In the genomic region with DNA sequence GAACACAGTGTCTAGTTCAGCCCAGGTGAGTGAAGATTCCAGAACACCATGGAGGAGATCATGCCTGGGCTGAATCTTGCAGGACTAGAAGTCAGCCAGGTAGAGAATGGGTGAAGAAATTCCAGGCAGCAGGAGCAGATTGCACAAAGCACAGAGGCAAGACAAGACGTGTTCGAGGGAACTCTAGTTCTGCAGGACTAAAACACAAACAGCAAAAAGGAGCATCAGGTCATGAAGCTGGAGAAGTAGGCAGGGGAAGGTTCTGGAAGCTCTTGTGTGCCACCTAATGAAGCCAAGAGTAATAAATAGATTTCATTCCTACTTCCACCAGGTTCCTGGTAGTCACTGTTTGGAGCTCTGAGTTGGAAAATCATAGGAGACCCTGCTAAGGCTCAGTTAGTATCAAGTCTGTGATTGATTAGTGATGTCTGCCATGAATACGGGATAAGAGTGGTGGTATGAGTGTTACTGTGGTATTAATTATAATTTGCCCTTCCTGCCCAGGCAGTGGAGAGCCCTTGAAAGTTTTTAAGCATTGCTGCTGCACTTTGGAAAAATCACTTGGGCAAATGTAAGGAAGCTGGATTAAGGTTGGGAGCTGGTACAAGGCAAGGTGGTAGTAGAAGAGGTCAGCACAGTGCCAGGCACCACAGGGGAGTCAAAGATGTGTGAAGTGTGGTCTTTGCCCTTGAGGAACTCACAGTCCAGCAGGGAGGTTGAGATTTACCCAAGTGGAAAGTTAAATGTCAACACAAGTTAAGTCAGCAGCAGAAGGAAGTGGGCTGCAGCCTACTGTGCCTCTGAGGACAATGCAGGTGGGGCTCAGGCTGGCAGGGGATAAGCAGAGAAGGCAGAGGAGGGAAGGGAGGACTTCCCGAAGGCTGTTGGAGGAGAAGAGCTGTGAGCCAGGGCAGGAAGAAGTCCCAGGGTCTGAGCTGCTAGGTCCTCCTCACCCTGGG, we compare ENCODE assay signal across 23 cellular contexts. TPM values are rescaled to one million over a fixed set of nuclear protein-coding genes. Genes with fewer than 3 reads are reported as not detected.
A peak's percentile ranks its signal among the peaks of the same experiment; 100 is the strongest.
DNase-seq lines count a peak whose midpoint lies in the region; ATAC-seq and TF ChIP-seq lines count a peak whose summit lies in the region.
"Had no signal": no experiment of that assay in that cellular context is flagged by ENCODE, and none has a peak within 500 bp of the region (broad histone marks: within the 10 kb centered on the region; RNA-seq: fewer than 3 reads in every experiment).

No MANE protein-coding gene starts in this region.

- H3K9me3 Mint-ChIP-seq in HFFc6 = no peaks in the 10 kb centered on the region
- H3K9me3 Mint-ChIP-seq: activated T-helper 2 cell treated with anti-CD3 and anti-CD28 coated beads, Interferon-gamma antibody, Interleukin-2, Interleukin-4, amounts not matched to agents 10 μg/mL and 5 μg/mL and 100 μg/mL, durations not matched to agents 14 hours and 24 hours and 36 hours; central memory CD8-positive, alpha-beta T cell; endodermal cell had no signal

- ATAC-seq in GM19452 (IDR thresholded peaks at IDR 0.05; ENCODE audit: unreplicated experiment) = no peak
- ATAC-seq: activated CD8-positive, alpha-beta memory T cell treated with anti-CD3 and anti-CD28 coated beads, Interleukin-2, amount 10 ng/mL, durations not matched to agents 7 days and 5 days; gastroesophageal sphincter had no signal

- no peaks in the 10 kb centered on the region for H3K9me3 ChIP-seq in osteoblast (ENCODE audit: low read depth, low read length)
- H3K9me3 ChIP-seq: gastroesophageal sphincter, ovary had no signal

- H3K79me2 ChIP-seq in osteoblast (ENCODE audit: insufficient read depth, low read length) = no peaks in the 10 kb centered on the region

- H3K4me3 ChIP-seq in epithelial cell of esophagus (ENCODE audit: low read length) (no peak overlapping the region), osteoblast (ENCODE audit: insufficient read depth, low read length) (no peak overlapping the region), H7 (ENCODE audit: insufficient read depth, low read depth, low read length) (no peak overlapping the region)
- H3K4me3 ChIP-seq: gastroesophageal sphincter, ovary, PC-9 had no signal

- peak overlapping the region; percentile 53 for H3K27ac ChIP-seq in RWPE1
- H3K27ac ChIP-seq in osteoblast (ENCODE audit: low read depth, low read length) = no peak overlapping the region
- H3K27ac ChIP-seq: gastroesophageal sphincter, ovary, PC-9 had no signal

- H3K36me3 Mint-ChIP-seq in HFFc6 (ENCODE audit: low read depth) = no peaks in the 10 kb centered on the region
- H3K36me3 Mint-ChIP-seq: activated CD8-positive, alpha-beta memory T cell treated with anti-CD3 and anti-CD28 coated beads, Interleukin-2, amount 10 ng/mL, durations not matched to agents 7 days and 5 days had no signal

- no peak overlapping the region for H2AFZ ChIP-seq in osteoblast (ENCODE audit: low read length)
- H2AFZ ChIP-seq: PC-9 had no signal

- DNase-seq in HFFc6 = peak; percentile 3
- DNase-seq in RWPE1 (ENCODE audit: low spot score) = peak; percentile 48
- peak; percentile 95 for DNase-seq in epithelial cell of esophagus (ENCODE audit: low read depth)
- peak; percentile 80 for DNase-seq in osteoblast (ENCODE audit: insufficient read length, low spot score, missing footprints)
- DNase-seq in GM10266 (ENCODE audit: extremely low spot score) = no peak
- no peak for DNase-seq in H7
- DNase-seq: activated CD4-positive, CD25-positive, alpha-beta regulatory T cell treated with anti-CD3 and anti-CD28 coated beads, Interleukin-2, amount 50 U/mL, for 72 hours; activated CD8-positive, alpha-beta memory T cell treated with anti-CD3 and anti-CD28 coated beads, Interleukin-2, amount 10 ng/mL, durations not matched to agents 7 days and 5 days; AML-193; amniotic stem cell; Calu3; endodermal cell; NCI-H1694 treated with DMSO at 0.1 percent for 48 hours; NCI-H526 treated with DMSO at 0.1 percent for 48 hours; ovary; PC-9; stimulated activated CD4-positive, alpha-beta T cell treated with anti-CD3 and anti-CD28 coated beads, Interleukin-2, amount 100 ng/mL, for 48 hours had no signal

- no peak overlapping the region for H3K4me2 ChIP-seq in osteoblast (ENCODE audit: insufficient read depth, low read length)
- H3K4me2 ChIP-seq: PC-9 had no signal

- H3K27me3 ChIP-seq in osteoblast (ENCODE audit: insufficient read depth, low read length) = peaks cover 6% of the 10 kb centered on the region
- no peaks in the 10 kb centered on the region for H3K27me3 ChIP-seq in H7 (ENCODE audit: control insufficient read depth, insufficient read depth, low read length)
- H3K27me3 ChIP-seq: ovary had no signal

- H3K4me1 ChIP-seq in osteoblast (ENCODE audit: insufficient read depth, low read length) = no peaks in the 10 kb centered on the region
- H3K4me1 ChIP-seq: gastroesophageal sphincter had no signal

- POLR2A ChIA-PET in RWPE1 (lab: Yijun Ruan, JAX; ENCODE audit: low non-redundant PET) = no interaction called here

- H3K36me3 ChIP-seq in osteoblast (ENCODE audit: insufficient read depth, low read length) (no peaks in the 10 kb centered on the region), H7 (replicated peaks; ENCODE audit: control insufficient read depth, insufficient read depth, low read length) (no peaks in the 10 kb centered on the region)
- H3K36me3 ChIP-seq: gastroesophageal sphincter, ovary had no signal

- peaks cover 14% of the 10 kb centered on the region for H3K4me1 Mint-ChIP-seq in HFFc6 (ENCODE audit: low read depth)
- H3K4me1 Mint-ChIP-seq: activated CD8-positive, alpha-beta memory T cell treated with anti-CD3 and anti-CD28 coated beads, Interleukin-2, amount 10 ng/mL, durations not matched to agents 7 days and 5 days; central memory CD8-positive, alpha-beta T cell; endodermal cell had no signal

- H3K27me3 Mint-ChIP-seq in HFFc6 (ENCODE audit: insufficient read depth) = peaks cover 30% of the 10 kb centered on the region

- H4K20me1 ChIP-seq in osteoblast (ENCODE audit: insufficient read depth, low read length) = no peaks in the 10 kb centered on the region

- TF ChIP-seq CTCF in HFFc6 (IDR thresholded peaks at IDR 0.05) (no peak), RWPE1 (conservative IDR thresholded peaks at IDR 0.05; ENCODE audit: low read depth) (0 out of 2 replicates have a peak, but pooled peaks have one; percentile 7), epithelial cell of esophagus (IDR thresholded peaks at IDR 0.05; ENCODE audit: insufficient read depth, low read depth, low read length, missing control alignments) (peak; percentile 35), osteoblast (IDR thresholded peaks at IDR 0.05; ENCODE audit: extremely low read depth, low read depth, low read length) (no peak), GM10266 (IDR thresholded peaks at IDR 0.05; ENCODE audit: control insufficient read depth, insufficient read depth, low read depth, missing control alignments) (no peak)

- no peak overlapping the region for H3K27ac Mint-ChIP-seq in HFFc6
- H3K27ac Mint-ChIP-seq: activated CD8-positive, alpha-beta memory T cell treated with anti-CD3 and anti-CD28 coated beads, Interleukin-2, amount 10 ng/mL, durations not matched to agents 7 days and 5 days; activated T-helper 2 cell treated with anti-CD3 and anti-CD28 coated beads, Interferon-gamma antibody, Interleukin-2, Interleukin-4, amounts not matched to agents 10 μg/mL and 5 μg/mL and 100 μg/mL, durations not matched to agents 14 hours and 24 hours and 36 hours; endodermal cell had no signal

- H3K4me3 Mint-ChIP-seq in HFFc6 = no peak overlapping the region
- H3K4me3 Mint-ChIP-seq: activated CD8-positive, alpha-beta memory T cell treated with anti-CD3 and anti-CD28 coated beads, Interleukin-2, amount 10 ng/mL, durations not matched to agents 7 days and 5 days; central memory CD8-positive, alpha-beta T cell; endodermal cell had no signal

- CTCF ChIA-PET in RWPE1 (lab: Yijun Ruan, JAX) = interaction anchor here (0.7 to 1.1 kb wide), 3 partner anchors 12 to 58 kb away, joined by 3 to 6 read pairs (median 4); no protein-coding TSS in a partner anchor

RNA-seq across cellular contexts. Expression of a gene that starts 13.5 kb away (rescaled TPM):
- total RNA-seq in HFFc6 (2021; fragmentation: NEBNext Ultra II Directional; extraction: Animal tissue kit (Norgen Biotek cat#: 25700)) = not detected
- not detected in 2 replicates for total RNA-seq in osteoblast
- not detected in 2 replicates for total RNA-seq in H7 (2014; rRNA removed; shearing (Covaris generic))
- total RNA-seq: activated CD8-positive, alpha-beta memory T cell treated with anti-CD3 and anti-CD28 coated beads, Interleukin-2, amount 10 ng/mL, durations not matched to agents 7 days and 5 days; activated T-helper 2 cell treated with anti-CD3 and anti-CD28 coated beads, Interferon-gamma antibody, Interleukin-2, Interleukin-4, amounts not matched to agents 10 μg/mL and 5 μg/mL and 100 μg/mL, durations not matched to agents 14 hours and 24 hours and 36 hours; Calu3; endodermal cell; H4; ovary; PC-9; temporal lobe had no signal

RNA-seq across cellular contexts. Expression of a gene that starts 19.2 kb away (rescaled TPM):
- under 1 TPM in 2 of 6 experiments, not detected in 4; 0.07 to 0.08 TPM for total RNA-seq in HFFc6 (2021; fragmentation: NEBNext Ultra II Directional; extraction: Animal tissue kit (Norgen Biotek cat#: 25700))
- not detected in 2 replicates for total RNA-seq in osteoblast
- total RNA-seq in H7 (2014; rRNA removed; shearing (Covaris generic)) = not detected in 2 replicates
- total RNA-seq: activated CD8-positive, alpha-beta memory T cell treated with anti-CD3 and anti-CD28 coated beads, Interleukin-2, amount 10 ng/mL, durations not matched to agents 7 days and 5 days; activated T-helper 2 cell treated with anti-CD3 and anti-CD28 coated beads, Interferon-gamma antibody, Interleukin-2, Interleukin-4, amounts not matched to agents 10 μg/mL and 5 μg/mL and 100 μg/mL, durations not matched to agents 14 hours and 24 hours and 36 hours; Calu3; endodermal cell; H4; PC-9; temporal lobe had no signal

RNA-seq across cellular contexts. Expression of a gene that starts 59.8 kb away (rescaled TPM):
- 10 to 100 TPM; 28.3 to 36.9 (median 30.1) TPM for total RNA-seq in HFFc6 (2021; fragmentation: NEBNext Ultra II Directional; extraction: Animal tissue kit (Norgen Biotek cat#: 25700))
- 23.2 and 25.0 TPM in 2 replicates for total RNA-seq in osteoblast
- 87.6 and 96.3 TPM in 2 replicates for total RNA-seq in H7 (2014; rRNA removed; shearing (Covaris generic))

Comparison
In these comparisons a context has a peak if more than half of its experiments do, and no peak if none do; other contexts are left out.
1. DNase-seq: peak in HFFc6 (single experiment), RWPE1 (single experiment), epithelial cell of esophagus (single experiment) and osteoblast (single experiment); none in GM10266 (single experiment) and H7 (single experiment).
2. CTCF ChIP-seq: peak in RWPE1 (single experiment) and epithelial cell of esophagus (single experiment); none in HFFc6 (single experiment), osteoblast (single experiment) and GM10266 (single experiment).